ENCODE assay signal across 12 cellular contexts in the genomic region with DNA sequence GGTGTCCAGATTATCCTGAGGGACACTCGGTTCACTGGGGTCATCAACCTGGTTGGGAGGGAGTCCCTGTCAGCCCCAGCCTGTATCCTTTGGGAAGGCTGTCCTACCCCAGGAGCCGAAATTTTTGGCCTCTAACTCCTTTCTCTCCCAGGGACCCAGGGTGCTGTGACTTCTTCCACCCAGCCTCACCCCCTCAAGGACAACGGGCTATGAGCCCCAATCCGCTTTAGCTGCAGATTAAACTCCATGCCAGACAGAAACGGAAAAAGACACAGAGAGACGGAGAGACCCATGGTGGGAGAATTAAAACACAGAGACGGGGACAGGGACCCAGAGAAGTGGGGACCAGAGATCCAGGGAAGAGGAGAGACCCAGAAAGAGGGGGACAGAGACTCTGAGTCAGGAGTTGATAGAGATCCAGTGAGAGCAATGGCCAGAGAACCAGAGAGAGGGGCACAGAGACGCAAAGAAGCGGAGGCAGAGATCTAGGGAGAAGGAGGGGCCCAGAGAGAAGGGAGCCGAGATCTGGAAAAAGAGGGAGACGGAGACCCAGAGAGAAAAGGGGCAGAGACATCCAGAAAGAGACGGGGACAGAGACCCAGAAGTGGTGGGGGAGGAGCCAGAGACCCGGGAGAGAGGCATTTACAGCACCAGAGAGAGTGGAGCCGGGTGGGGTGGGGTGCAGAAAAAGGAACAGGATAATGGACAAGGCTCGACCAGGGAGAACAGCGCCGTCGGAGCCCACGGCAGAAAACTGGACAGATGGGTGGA. TPM values are rescaled to one million over a fixed set of nuclear protein-coding genes. Genes with fewer than 3 reads are reported as not detected.
A peak's percentile ranks its signal among the peaks of the same experiment; 100 is the strongest.
DNase-seq lines count a peak whose midpoint lies in the region; ATAC-seq, FAIRE-seq and TF ChIP-seq lines count a peak whose summit lies in the region.
"Had no signal": no experiment of that assay in that cellular context is flagged by ENCODE, and none has a peak within 500 bp of the region (broad histone marks: within the 10 kb centered on the region; RNA-seq: fewer than 3 reads in every experiment).

No MANE protein-coding gene starts in this region.

- no peak overlapping the region for H2AFZ ChIP-seq in astrocyte (ENCODE audit: low read depth, low read length)

- H3K9me3 ChIP-seq in astrocyte (ENCODE audit: insufficient read depth, low read depth, low read length) (peaks cover 2% of the 10 kb centered on the region), thoracic aorta (no peaks in the 10 kb centered on the region)
- H3K9me3 ChIP-seq: mucosa of descending colon had no signal

- H3K9ac ChIP-seq in astrocyte (ENCODE audit: low read length) = no peak overlapping the region

- H3K4me1 Mint-ChIP-seq in activated naive CD8-positive, alpha-beta T cell (ENCODE audit: low read depth) = peaks cover 34% of the 10 kb centered on the region
- peaks cover 32% of the 10 kb centered on the region for H3K4me1 Mint-ChIP-seq in activated naive CD8-positive, alpha-beta T cell treated with anti-CD3 and anti-CD28 coated beads for 36 hours
- no peaks in the 10 kb centered on the region for H3K4me1 Mint-ChIP-seq in astrocyte (ENCODE audit: low read depth, unreplicated experiment)

- no peak overlapping the region for H3K27ac ChIP-seq in astrocyte (ENCODE audit: low read depth, low read length)
- peak overlapping the region; percentile 18 for H3K27ac ChIP-seq in layer of hippocampus (ENCODE audit: low read depth, low read length)
- no peak overlapping the region for H3K27ac ChIP-seq in thoracic aorta
- H3K27ac ChIP-seq: C4-2B had no signal

- peak overlapping the region; percentile 32 for H3K4me2 ChIP-seq in astrocyte (ENCODE audit: low read length)

- H3K36me3 Mint-ChIP-seq in activated naive CD8-positive, alpha-beta T cell = no peaks in the 10 kb centered on the region
- H3K36me3 Mint-ChIP-seq in activated naive CD8-positive, alpha-beta T cell treated with anti-CD3 and anti-CD28 coated beads for 36 hours = peaks cover 2% of the 10 kb centered on the region
- H3K36me3 Mint-ChIP-seq in astrocyte (ENCODE audit: low read depth, unreplicated experiment) = no peaks in the 10 kb centered on the region

- H3K27ac Mint-ChIP-seq in activated naive CD8-positive, alpha-beta T cell = no peak overlapping the region
- H3K27ac Mint-ChIP-seq in activated naive CD8-positive, alpha-beta T cell treated with anti-CD3 and anti-CD28 coated beads for 36 hours = no peak overlapping the region
- peak overlapping the region; percentile 14 for H3K27ac Mint-ChIP-seq in astrocyte (ENCODE audit: unreplicated experiment)

- H4K20me1 ChIP-seq in astrocyte (ENCODE audit: insufficient read depth, low read length) = no peaks in the 10 kb centered on the region

- H3K4me1 ChIP-seq in astrocyte (ENCODE audit: insufficient read depth, low read length) (peaks cover 3% of the 10 kb centered on the region), thoracic aorta (ENCODE audit: control insufficient read depth in 1 of 2, low read depth in 2 of 2) (peaks cover 8 to 9% of the 10 kb centered on the region in 2 donors)

- no peak for DNase-seq in activated naive CD8-positive, alpha-beta T cell treated with anti-CD3 and anti-CD28 coated beads for 36 hours
- DNase-seq in astrocyte (ENCODE audit: low read depth) (no peak), thoracic aorta (ENCODE audit: low spot score) (no peak), glomerular visceral epithelial cell (ENCODE audit: extremely low spot score) (no peak)
- DNase-seq: NCI-H226 had no signal

- H3K4me3 ChIP-seq in astrocyte (ENCODE audit: insufficient read depth, low read depth, low read length) (no peak overlapping the region), thoracic aorta (peak overlapping the region; percentile 5)
- H3K4me3 ChIP-seq: mucosa of descending colon had no signal

- H3K27me3 ChIP-seq in astrocyte (ENCODE audit: insufficient read depth, low read length) (peaks cover 62% of the 10 kb centered on the region), layer of hippocampus (ENCODE audit: control insufficient read depth, insufficient read depth, low read length) (peaks cover 44% of the 10 kb centered on the region), thoracic aorta (replicated peaks; ENCODE audit: insufficient read depth) (peaks cover 1% of the 10 kb centered on the region)

- no peaks in the 10 kb centered on the region for H3K79me2 ChIP-seq in astrocyte (ENCODE audit: insufficient read depth, low read length)

- ATAC-seq in thoracic aorta (ENCODE audit: insufficient number of reproducible peaks, low FRiP score, low read depth) (no peak), HG02884 (IDR thresholded peaks at IDR 0.05; ENCODE audit: unreplicated experiment) (no peak), GM19023 (IDR thresholded peaks at IDR 0.05; ENCODE audit: unreplicated experiment) (no peak)
- ATAC-seq: mucosa of descending colon had no signal

- peaks cover 53% of the 10 kb centered on the region for H3K27me3 Mint-ChIP-seq in activated naive CD8-positive, alpha-beta T cell
- H3K27me3 Mint-ChIP-seq in activated naive CD8-positive, alpha-beta T cell treated with anti-CD3 and anti-CD28 coated beads for 36 hours = peaks cover 75% of the 10 kb centered on the region
- H3K27me3 Mint-ChIP-seq in astrocyte (ENCODE audit: low read depth, unreplicated experiment) = peaks cover 62% of the 10 kb centered on the region

- no peaks in the 10 kb centered on the region for H3K9me3 Mint-ChIP-seq in activated naive CD8-positive, alpha-beta T cell (ENCODE audit: low read depth)
- no peaks in the 10 kb centered on the region for H3K9me3 Mint-ChIP-seq in activated naive CD8-positive, alpha-beta T cell treated with anti-CD3 and anti-CD28 coated beads for 36 hours
- peaks cover 7% of the 10 kb centered on the region for H3K9me3 Mint-ChIP-seq in astrocyte (ENCODE audit: unreplicated experiment)

- no peak for TF ChIP-seq CTCF in astrocyte (IDR thresholded peaks at IDR 0.05; ENCODE audit: insufficient read depth, low read depth, low read length)
- TF ChIP-seq CTCF in thoracic aorta (IDR thresholded peaks at IDR 0.05) = no peak

- no peaks in the 10 kb centered on the region for H3K36me3 ChIP-seq in astrocyte (ENCODE audit: insufficient read depth, low read length)
- H3K36me3 ChIP-seq in thoracic aorta = no peaks in the 10 kb centered on the region

- no peak for FAIRE-seq in astrocyte (lab: Jason Lieb, UNC)
- FAIRE-seq: GM12891 had no signal

- H3K4me3 Mint-ChIP-seq in activated naive CD8-positive, alpha-beta T cell = peak overlapping the region; percentile 72
- H3K4me3 Mint-ChIP-seq in activated naive CD8-positive, alpha-beta T cell treated with anti-CD3 and anti-CD28 coated beads for 36 hours = no peak overlapping the region
- peak overlapping the region; percentile 73 for H3K4me3 Mint-ChIP-seq in astrocyte (ENCODE audit: unreplicated experiment)

RNA-seq across cellular contexts. Expression of gene SLC17A7, which starts 0.7 kb away (rescaled TPM):
- not detected for total RNA-seq in activated naive CD8-positive, alpha-beta T cell treated with anti-CD3 and anti-CD28 coated beads for 36 hours
- total RNA-seq in astrocyte = 0.12 and 0.16 TPM in 2 replicates
- 1 to 10 TPM in 1 of 2 donors, under 1 TPM in 1; 0.54 to 2.8 TPM for total RNA-seq in thoracic aorta

RNA-seq across cellular contexts. Expression of gene PIH1D1, which starts 11.0 kb away (rescaled TPM):
- total RNA-seq in activated naive CD8-positive, alpha-beta T cell treated with anti-CD3 and anti-CD28 coated beads for 36 hours = 100 to 1,000 TPM; 140 to 141 TPM
- total RNA-seq in astrocyte (61.3 and 76.4 TPM in 2 replicates), thoracic aorta (10 to 100 TPM; 60.2 to 95.4 TPM)

RNA-seq across cellular contexts. Expression of gene ALDH16A1, which starts 12.4 kb away (rescaled TPM):
- total RNA-seq in activated naive CD8-positive, alpha-beta T cell treated with anti-CD3 and anti-CD28 coated beads for 36 hours = 10 to 100 TPM; 34.4 to 42.0 TPM
- total RNA-seq in astrocyte = 13.0 and 19.2 TPM in 2 replicates
- 10 to 100 TPM; 21.8 to 29.8 TPM for total RNA-seq in thoracic aorta

RNA-seq across cellular contexts. Expression of gene GFY, which starts 15.4 kb away (rescaled TPM):
- not detected for total RNA-seq in activated naive CD8-positive, alpha-beta T cell treated with anti-CD3 and anti-CD28 coated beads for 36 hours
- total RNA-seq in astrocyte = not detected in 2 replicates
- not detected for total RNA-seq in thoracic aorta
- total RNA-seq: mucosa of descending colon had no signal

RNA-seq across cellular contexts. Expression of gene PTH2, which starts 17.4 kb away (rescaled TPM):
- total RNA-seq in activated naive CD8-positive, alpha-beta T cell treated with anti-CD3 and anti-CD28 coated beads for 36 hours = not detected
- total RNA-seq in astrocyte (not detected in 2 replicates), thoracic aorta (not detected)
- total RNA-seq: mucosa of descending colon had no signal
